11 cellular contexts compared by ENCODE assay signal in genomic region chr9:91415290-91415689, GRCh38. TPM values are rescaled to one million over a fixed set of nuclear protein-coding genes. Genes with fewer than 3 reads are reported as not detected.
DNase-seq lines count a peak whose midpoint lies in the region; ATAC-seq, FAIRE-seq and TF ChIP-seq lines count a peak whose summit lies in the region.
"Had no signal": no experiment of that assay in that cellular context is flagged by ENCODE, and none has a peak within 500 bp of the region (broad histone marks: within the 10 kb centered on the region; RNA-seq: fewer than 3 reads in every experiment).

No MANE protein-coding gene starts in this region.

- DNase-seq in GM13977 (ENCODE audit: low spot score) (peak; percentile 65), inferior parietal cortex (ENCODE audit: extremely low spot score) (no peak), urothelium cell line (ENCODE audit: low spot score) (no peak)
- DNase-seq in activated T-helper 1 cell treated with anti-CD3 and anti-CD28 coated beads, Interleukin-12 subunit alpha, Interleukin-12 subunit beta, Interleukin-2, Interleukin-4 antibody, amounts not matched to agents 30 ng/mL and 10 ng/mL and 1 ng/mL, durations not matched to agents 14 hours and 24 hours and 36 hours (ENCODE audit: low spot score) = no peak
- DNase-seq in stimulated activated CD4-positive, alpha-beta T cell treated with anti-CD3 and anti-CD28 coated beads, Interleukin-4, amount 100 ng/mL, for 4 hours = no peak
- no peak for DNase-seq in activated CD4-positive, CD25-positive, alpha-beta regulatory T cell (lab: John Stamatoyannopoulos, UW)
- DNase-seq: activated naive CD8-positive, alpha-beta T cell treated with anti-CD3 and anti-CD28 coated beads, Interleukin-2, amount 10 ng/mL, durations not matched to agents 7 days and 5 days; SHP77 had no signal

- no peak for FAIRE-seq in urothelium cell line (lab: Jason Lieb, UNC)
- FAIRE-seq: K562 had no signal

- H3K36me3 Mint-ChIP-seq in activated T-helper 1 cell treated with anti-CD3 and anti-CD28 coated beads, Interleukin-12 subunit alpha, Interleukin-12 subunit beta, Interleukin-2, Interleukin-4 antibody, amounts not matched to agents 30 ng/mL and 10 ng/mL and 1 ng/mL, durations not matched to agents 14 hours and 24 hours and 36 hours (ENCODE audit: low read depth) = peaks cover 51% of the 10 kb centered on the region

- no peaks in the 10 kb centered on the region for H3K9me3 Mint-ChIP-seq in activated T-helper 1 cell treated with anti-CD3 and anti-CD28 coated beads, Interleukin-12 subunit alpha, Interleukin-12 subunit beta, Interleukin-2, Interleukin-4 antibody, amounts not matched to agents 30 ng/mL and 10 ng/mL and 1 ng/mL, durations not matched to agents 14 hours and 24 hours and 36 hours
- H3K9me3 Mint-ChIP-seq: activated naive CD8-positive, alpha-beta T cell treated with anti-CD3 and anti-CD28 coated beads, Interleukin-2, amount 10 ng/mL, durations not matched to agents 7 days and 5 days had no signal

- H3K4me1 Mint-ChIP-seq in activated T-helper 1 cell treated with anti-CD3 and anti-CD28 coated beads, Interleukin-12 subunit alpha, Interleukin-12 subunit beta, Interleukin-2, Interleukin-4 antibody, amounts not matched to agents 30 ng/mL and 10 ng/mL and 1 ng/mL, durations not matched to agents 14 hours and 24 hours and 36 hours (ENCODE audit: low read depth) = peaks cover 92% of the 10 kb centered on the region

- no peak for TF ChIP-seq CTCF in GM13977 (IDR thresholded peaks at IDR 0.05; ENCODE audit: extremely low read depth, insufficient read depth, missing control alignments)

- intact Hi-C loops in activated T-helper 1 cell treated with anti-CD3 and anti-CD28 coated beads, Interleukin-12 subunit alpha, Interleukin-12 subunit beta, Interleukin-2, Interleukin-4 antibody, amounts not matched to agents 30 ng/mL and 10 ng/mL and 1 ng/mL, durations not matched to agents 14 hours and 24 hours and 36 hours (cut with micrococcal nuclease) = loop anchor here (1.0 kb wide), 3 partner anchors 20 to 66 kb away; no protein-coding TSS in a partner anchor

- H3K27me3 Mint-ChIP-seq in activated T-helper 1 cell treated with anti-CD3 and anti-CD28 coated beads, Interleukin-12 subunit alpha, Interleukin-12 subunit beta, Interleukin-2, Interleukin-4 antibody, amounts not matched to agents 30 ng/mL and 10 ng/mL and 1 ng/mL, durations not matched to agents 14 hours and 24 hours and 36 hours (ENCODE audit: insufficient read depth) = no peaks in the 10 kb centered on the region

- in situ Hi-C loops in GM13977 (cut with MboI; ENCODE audit: low pct_unique_long_range_greater_than_20kb, low sequenced_read_pairs, unreplicated experiment) = no loop called here

- ATAC-seq in GM21360 (IDR thresholded peaks at IDR 0.05; ENCODE audit: unreplicated experiment) = peak; percentile 83
- ATAC-seq in HG03175 (IDR thresholded peaks at IDR 0.05; ENCODE audit: unreplicated experiment) = peak; percentile 99
- ATAC-seq: K562 had no signal

- no peak overlapping the region for H3K4me3 Mint-ChIP-seq in activated T-helper 1 cell treated with anti-CD3 and anti-CD28 coated beads, Interleukin-12 subunit alpha, Interleukin-12 subunit beta, Interleukin-2, Interleukin-4 antibody, amounts not matched to agents 30 ng/mL and 10 ng/mL and 1 ng/mL, durations not matched to agents 14 hours and 24 hours and 36 hours
- H3K4me3 Mint-ChIP-seq: activated naive CD8-positive, alpha-beta T cell treated with anti-CD3 and anti-CD28 coated beads, Interleukin-2, amount 10 ng/mL, durations not matched to agents 7 days and 5 days had no signal

- H3K27ac Mint-ChIP-seq in activated T-helper 1 cell treated with anti-CD3 and anti-CD28 coated beads, Interleukin-12 subunit alpha, Interleukin-12 subunit beta, Interleukin-2, Interleukin-4 antibody, amounts not matched to agents 30 ng/mL and 10 ng/mL and 1 ng/mL, durations not matched to agents 14 hours and 24 hours and 36 hours = peak overlapping the region; percentile 85
- H3K27ac Mint-ChIP-seq: activated naive CD8-positive, alpha-beta T cell treated with anti-CD3 and anti-CD28 coated beads, Interleukin-2, amount 10 ng/mL, durations not matched to agents 7 days and 5 days had no signal

RNA-seq across cellular contexts. Expression of gene NFIL3, which starts 8.3 kb away (rescaled TPM):
- 124 TPM in 2 replicates for total RNA-seq in activated T-helper 1 cell treated with anti-CD3 and anti-CD28 coated beads, Interleukin-12 subunit alpha, Interleukin-12 subunit beta, Interleukin-2, Interleukin-4 antibody, amounts not matched to agents 30 ng/mL and 10 ng/mL and 1 ng/mL, durations not matched to agents 14 hours and 24 hours and 36 hours

RNA-seq across cellular contexts. Expression of gene AUH, which starts 53.6 kb away (rescaled TPM):
- total RNA-seq in activated T-helper 1 cell treated with anti-CD3 and anti-CD28 coated beads, Interleukin-12 subunit alpha, Interleukin-12 subunit beta, Interleukin-2, Interleukin-4 antibody, amounts not matched to agents 30 ng/mL and 10 ng/mL and 1 ng/mL, durations not matched to agents 14 hours and 24 hours and 36 hours = 50.4 and 53.3 TPM in 2 replicates
